In the genomic region with DNA sequence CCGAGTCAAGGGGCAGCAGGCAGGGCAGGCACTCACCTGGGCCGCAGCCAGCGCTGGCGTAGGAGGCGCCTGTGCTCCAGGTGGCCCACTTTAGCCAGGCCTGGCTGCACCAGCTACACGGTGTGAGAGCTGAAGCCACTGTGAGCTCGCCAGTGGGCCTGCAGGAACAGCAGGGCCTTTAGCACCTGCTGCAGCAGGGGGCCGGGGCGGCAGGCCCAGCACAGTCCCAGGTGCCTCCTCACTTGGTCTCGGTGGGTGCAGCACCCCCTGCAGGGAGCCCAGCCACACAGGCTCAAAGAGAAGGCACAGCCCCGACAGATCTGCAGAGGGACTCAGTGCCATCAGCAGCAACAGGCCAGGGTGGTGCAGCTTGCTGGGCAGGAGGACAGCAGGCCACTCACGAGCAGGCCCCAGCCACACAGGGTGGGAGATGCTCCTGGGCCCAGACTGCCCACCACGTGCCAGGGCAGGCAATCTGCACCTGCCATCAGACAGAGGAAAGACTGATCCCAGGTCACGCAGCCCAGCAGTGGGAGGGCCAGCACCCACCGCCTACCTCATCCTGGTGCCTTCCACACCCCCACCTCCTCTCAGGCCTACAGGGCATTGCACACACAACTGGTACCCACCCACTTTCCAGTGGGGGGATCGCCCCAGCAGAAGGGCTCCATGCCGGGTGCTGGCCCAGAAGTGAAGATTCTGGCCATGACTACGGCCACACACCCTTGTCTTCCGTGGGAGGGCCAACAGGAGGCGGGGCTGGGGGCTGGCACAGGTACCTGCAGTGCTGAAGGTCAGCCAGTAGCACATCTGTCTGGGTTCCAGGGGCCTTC, we compare ENCODE assay signal across 13 cellular contexts. TPM values are rescaled to one million over a fixed set of nuclear protein-coding genes. Genes with fewer than 3 reads are reported as not detected.
A peak's percentile ranks its signal among the peaks of the same experiment; 100 is the strongest.
DNase-seq lines count a peak whose midpoint lies in the region; ATAC-seq, FAIRE-seq and TF ChIP-seq lines count a peak whose summit lies in the region.
"Had no signal": no experiment of that assay in that cellular context is flagged by ENCODE, and none has a peak within 500 bp of the region (broad histone marks: within the 10 kb centered on the region; RNA-seq: fewer than 3 reads in every experiment).

No MANE protein-coding gene starts in this region.

- peak overlapping the region; percentile 11; the same call in 1 of the 2 replicates for H3K9ac ChIP-seq in HepG2 (ENCODE audit: insufficient read depth, low read depth, low read length)

- H3K79me2 ChIP-seq in OCI-LY7 (ENCODE audit: insufficient read depth, low read depth, low read length): no peaks in the 10 kb centered on the region
- no peaks in the 10 kb centered on the region for H3K79me2 ChIP-seq in HepG2 (ENCODE audit: insufficient read depth, low read length)

- no peak for FAIRE-seq in HepG2 (lab: Jason Lieb, UNC)

- BruUV-seq in OCI-LY7 (replicated peaks; lab: Mats Ljungman, UMichigan): no TSS peak
- no TSS peak for BruUV-seq in HepG2 (replicated peaks; lab: Mats Ljungman, UMichigan)

- H3K36me3 ChIP-seq in OCI-LY7 (ENCODE audit: insufficient read depth, low read length): no peaks in the 10 kb centered on the region
- H3K36me3 ChIP-seq in HepG2 (replicated peaks in 1 of 2; ENCODE audit: control insufficient read depth in 1 of 2, insufficient read depth in 2 of 2, low read length in 2 of 2): no peaks in the 10 kb centered on the region
- H3K36me3 ChIP-seq in mucosa of descending colon (ENCODE audit: low read depth): no peaks in the 10 kb centered on the region

- no peak overlapping the region for H2AFZ ChIP-seq in OCI-LY7 (ENCODE audit: low read length)
- no peak overlapping the region for H2AFZ ChIP-seq in HepG2 (ENCODE audit: low read length)

- H4K20me1 ChIP-seq in OCI-LY7 (ENCODE audit: insufficient read depth, low read length) (no peaks in the 10 kb centered on the region), HepG2 (ENCODE audit: insufficient read depth, low read length) (no peaks in the 10 kb centered on the region)

- in situ Hi-C loops in HepG2 (cut with HindIII; ENCODE audit: extremely low pct_ligation_motif_present, low pct_unique_long_range_greater_than_20kb): no loop called here

- DNase-seq in NCI-H2196 (lab: John Stamatoyannopoulos, UW; ENCODE audit: unreplicated experiment) (peak; percentile 31), NCI-H2196 treated with DMSO at 0.1 percent for 48 hours (lab: John Stamatoyannopoulos, UW; ENCODE audit: unreplicated experiment) (no peak), OCI-LY7 (ENCODE audit: low spot score) (peak; percentile 56), HepG2 (ENCODE audit: low spot score) (peak; percentile 40), LoVo (ENCODE audit: low spot score) (no peak), mucosa of descending colon (no peak)
- DNase-seq: effector CD4-positive, alpha-beta T cell; NCI-H187 treated with DMSO at 0.1 percent for 48 hours; T-helper 17 cell had no signal

- CTCF ChIA-PET in OCI-LY7 (lab: Charles Lee; ENCODE audit: unreplicated experiment) (no interaction called here), HepG2 (lab: Yijun Ruan, JAX; ENCODE audit: low intra/inter-chr PET ratio, low total read pairs) (no interaction called here)

- POLR2A ChIA-PET in OCI-LY7 (lab: Charles Lee): no interaction called here
- POLR2A ChIA-PET in HepG2 (lab: Yijun Ruan, JAX): interaction anchor here (1.2 to 1.6 kb wide), 4 partner anchors 43 to 57 kb away, joined by 3 read pairs; a partner anchor contains a TSS

- H3K4me3 ChIP-seq in GM12875 (ENCODE audit: low read depth, low read length) (no peak overlapping the region), OCI-LY7 (ENCODE audit: low read depth, low read length, poor library complexity, severe bottlenecking) (no peak overlapping the region), HepG2 (replicated peaks in 1 of 3; ENCODE audit: insufficient read depth in 1 of 3, low read depth in 2 of 3, low read length in 3 of 3) (peak overlapping the region in 2 of 3 experiments; percentile 13 to 34; a peak in 1 of 6 replicates), mucosa of descending colon (no peak overlapping the region)

- WGBS in HepG2 (ENCODE audit: low lambda C conversion rate): 43% methylated on average over 8 of the region's 20 CpGs

- H3K4me1 ChIP-seq in OCI-LY7 (ENCODE audit: insufficient read depth, low read length, poor library complexity, severe bottlenecking) (no peaks in the 10 kb centered on the region), HepG2 (ENCODE audit: insufficient read depth, low read length) (peaks cover 36% of the 10 kb centered on the region), mucosa of descending colon (ENCODE audit: low read depth) (no peaks in the 10 kb centered on the region)

- no peaks in the 10 kb centered on the region for H3K9me3 ChIP-seq in OCI-LY7 (ENCODE audit: low read length)
- no peaks in the 10 kb centered on the region for H3K9me3 ChIP-seq in HepG2 (ENCODE audit: low read length)
- H3K9me3 ChIP-seq in mucosa of descending colon: no peaks in the 10 kb centered on the region

- H3K27ac ChIP-seq in OCI-LY7 (ENCODE audit: low read depth, low read length, poor library complexity, severe bottlenecking) (no peak overlapping the region), HepG2 (ENCODE audit: extremely low read length, insufficient read depth, low read length) (no peak overlapping the region)

- H3K4me2 ChIP-seq in OCI-LY7 (ENCODE audit: low read length) (no peak overlapping the region), HepG2 (ENCODE audit: low read depth, low read length) (peak overlapping the region; percentile 61)

- TF ChIP-seq RAD21 in HepG2 (CRISPR knock-in tag; IDR thresholded peaks at IDR 0.05): peak; percentile 71

- intact Hi-C loops in OCI-LY7 (cut with micrococcal nuclease; ENCODE audit: unreplicated experiment) (loop anchor here (1.0 kb wide), 1 partner anchor 98 kb away; no protein-coding TSS in a partner anchor), HepG2 (cut with micrococcal nuclease; ENCODE audit: unreplicated experiment) (loop anchor here (1.0 kb wide), 1 partner anchor 50 kb away; no protein-coding TSS in a partner anchor), mucosa of descending colon (cut with DNase I, micrococcal nuclease) (no loop called here)

- TF ChIP-seq CTCF in GM12875 (IDR thresholded peaks at IDR 0.05; ENCODE audit: borderline replicate concordance, insufficient read depth, low read depth, low read length): peak; percentile 35; the same call in 1 of the 2 replicates
- TF ChIP-seq CTCF in OCI-LY7 (conservative IDR thresholded peaks at IDR 0.05; ENCODE audit: low read length): peak; percentile 66; the same call in 1 of the 2 replicates
- peak; percentile 84 for TF ChIP-seq CTCF in HepG2 (CRISPR knock-in tag; IDR thresholded peaks at IDR 0.05)
- TF ChIP-seq CTCF in mucosa of descending colon (IDR thresholded peaks at IDR 0.05): no peak

- no peak for TF ChIP-seq EP300 in HepG2 (IDR thresholded peaks at IDR 0.05; ENCODE audit: low read depth in 2 of 2, low read length in 2 of 2)
- TF ChIP-seq EP300 in HepG2 (CRISPR knock-in tag; IDR thresholded peaks at IDR 0.05; ENCODE audit: borderline replicate concordance): no peak

- ATAC-seq in HepG2: peak; percentile 84
- no peak for ATAC-seq in HG02588 (IDR thresholded peaks at IDR 0.05; ENCODE audit: unreplicated experiment)
- no peak for ATAC-seq in mucosa of descending colon
- ATAC-seq: naive thymus-derived CD4-positive, alpha-beta T cell; T-helper 17 cell had no signal

- no peak for TF ChIP-seq POLR2A in HepG2 (IDR thresholded peaks at IDR 0.05; ENCODE audit: insufficient read depth in 1 of 2, low read depth in 2 of 2, low read length in 2 of 2)

- peaks cover 0 to 4% of the 10 kb centered on the region in 2 experiments; a peak in 3 of 5 replicates for H3K27me3 ChIP-seq in HepG2 (ENCODE audit: control insufficient read depth in 1 of 2, insufficient read depth in 2 of 2, low read length in 2 of 2)

- no peaks in the 10 kb centered on the region for H3K9me2 ChIP-seq in OCI-LY7 (ENCODE audit: insufficient read depth, low read length)

RNA-seq across cellular contexts. Expression of a gene that starts 15.8 kb away (rescaled TPM):
- total RNA-seq in OCI-LY7 (2014; rRNA removed; shearing (Covaris generic)): 15.1 and 21.3 TPM in 2 replicates
- 94.6 and 130 TPM in 2 replicates for total RNA-seq in OCI-LY7 (2022)
- total RNA-seq in HepG2 (2016; rRNA removed; fragmentation: Illumina TruSeq; extraction: Trizol): 0.83 and 1.3 TPM in 2 replicates
- 0.10 and 0.26 TPM in 2 replicates for total RNA-seq in HepG2 (2016; cell fraction: cytosol; rRNA removed; fragmentation: Illumina TruSeq; extraction: Trizol; ENCODE audit: low read depth)
- total RNA-seq in HepG2 (2016; cell fraction: insoluble cytoplasmic fraction; rRNA removed; fragmentation: Illumina TruSeq; extraction: Trizol): 0.42 and 1.9 TPM in 2 replicates
- 0.93 and 1.1 TPM in 2 replicates for total RNA-seq in HepG2 (2016; cell fraction: membrane; rRNA removed; fragmentation: Illumina TruSeq; extraction: Trizol)
- 6.3 and 7.2 TPM in 2 replicates for total RNA-seq in HepG2 (2016; cell fraction: nucleus; rRNA removed; fragmentation: Illumina TruSeq; extraction: Trizol)
- polyA plus RNA-seq in HepG2 (2011; rRNA removed): 2.7 and 4.1 TPM in 2 replicates
- 0.65 and 1.0 TPM in 2 replicates for polyA plus RNA-seq in HepG2 (2011; cell fraction: cytosol; rRNA removed)
- 63.2 and 100 TPM in 2 replicates for polyA plus RNA-seq in HepG2 (2011; cell fraction: nucleus; rRNA removed)
- 4.6 and 10.5 TPM in 2 replicates for polyA plus RNA-seq in HepG2 (2012)
- polyA plus RNA-seq in HepG2 (2016; cell fraction: cytosol; fragmentation: Illumina TruSeq; extraction: Trizol; ENCODE audit: low read depth): 0.27 and 0.71 TPM in 2 replicates
- polyA plus RNA-seq in HepG2 (2016; cell fraction: insoluble cytoplasmic fraction; fragmentation: Illumina TruSeq; extraction: Trizol; ENCODE audit: low read depth): 1.5 and 1.8 TPM in 2 replicates
- polyA plus RNA-seq in HepG2 (2016; cell fraction: membrane; fragmentation: Illumina TruSeq; extraction: Trizol; ENCODE audit: low read depth): 0.72 and 1.1 TPM in 2 replicates
- polyA plus RNA-seq in HepG2 (2016; cell fraction: nucleus; fragmentation: Illumina TruSeq; extraction: Trizol; ENCODE audit: insufficient read depth, low read depth): 16.8 and 20.7 TPM in 2 replicates
- 5.6 and 6.2 TPM in 2 replicates for polyA minus RNA-seq in HepG2 (2011; rRNA and poly(A)+ RNA removed; ENCODE audit: low replicate concordance)
- polyA minus RNA-seq in HepG2 (2011; cell fraction: cytosol; rRNA and poly(A)+ RNA removed): 0.69 and 1.5 TPM in 2 replicates
- 7.0 and 11.5 TPM in 2 replicates for polyA minus RNA-seq in HepG2 (2011; cell fraction: nucleus; rRNA and poly(A)+ RNA removed)
- total RNA-seq in mucosa of descending colon: 10 to 100 TPM; 14.4 to 16.0 (median 14.6) TPM

RNA-seq across cellular contexts. Expression of a gene that starts 21.4 kb away (rescaled TPM):
- total RNA-seq in OCI-LY7 (2014; rRNA removed; shearing (Covaris generic)): not detected in 2 replicates
- not detected in 2 replicates for total RNA-seq in OCI-LY7 (2022)
- total RNA-seq in HepG2 (2016; rRNA removed; fragmentation: Illumina TruSeq; extraction: Trizol): 42.0 and 86.7 TPM in 2 replicates
- total RNA-seq in HepG2 (2016; cell fraction: cytosol; rRNA removed; fragmentation: Illumina TruSeq; extraction: Trizol; ENCODE audit: low read depth): 11.9 and 12.2 TPM in 2 replicates
- total RNA-seq in HepG2 (2016; cell fraction: insoluble cytoplasmic fraction; rRNA removed; fragmentation: Illumina TruSeq; extraction: Trizol): 39.5 and 89.1 TPM in 2 replicates
- total RNA-seq in HepG2 (2016; cell fraction: membrane; rRNA removed; fragmentation: Illumina TruSeq; extraction: Trizol): 16.9 and 18.4 TPM in 2 replicates
- 80.7 and 85.7 TPM in 2 replicates for total RNA-seq in HepG2 (2016; cell fraction: nucleus; rRNA removed; fragmentation: Illumina TruSeq; extraction: Trizol)
- 118 and 171 TPM in 2 replicates for polyA plus RNA-seq in HepG2 (2011; rRNA removed)
- 66.0 and 85.6 TPM in 2 replicates for polyA plus RNA-seq in HepG2 (2011; cell fraction: cytosol; rRNA removed)
- polyA plus RNA-seq in HepG2 (2011; cell fraction: nucleus; rRNA removed): 867 and 973 TPM in 2 replicates
- polyA plus RNA-seq in HepG2 (2012): 82.8 and 111 TPM in 2 replicates
- 9.1 and 9.3 TPM in 2 replicates for polyA plus RNA-seq in HepG2 (2016; cell fraction: cytosol; fragmentation: Illumina TruSeq; extraction: Trizol; ENCODE audit: low read depth)
- 25.7 and 31.6 TPM in 2 replicates for polyA plus RNA-seq in HepG2 (2016; cell fraction: insoluble cytoplasmic fraction; fragmentation: Illumina TruSeq; extraction: Trizol; ENCODE audit: low read depth)
- polyA plus RNA-seq in HepG2 (2016; cell fraction: membrane; fragmentation: Illumina TruSeq; extraction: Trizol; ENCODE audit: low read depth): 10.1 and 10.2 TPM in 2 replicates
- polyA plus RNA-seq in HepG2 (2016; cell fraction: nucleus; fragmentation: Illumina TruSeq; extraction: Trizol; ENCODE audit: insufficient read depth, low read depth): 177 and 194 TPM in 2 replicates
- 71.9 TPM in 1 of 2 replicates, not detected in the other for polyA minus RNA-seq in HepG2 (2011; rRNA and poly(A)+ RNA removed; ENCODE audit: low replicate concordance)
- 22.9 and 25.9 TPM in 2 replicates for polyA minus RNA-seq in HepG2 (2011; cell fraction: cytosol; rRNA and poly(A)+ RNA removed)
- polyA minus RNA-seq in HepG2 (2011; cell fraction: nucleus; rRNA and poly(A)+ RNA removed): 76.7 and 102 TPM in 2 replicates
- not detected for total RNA-seq in mucosa of descending colon
- total RNA-seq: naive thymus-derived CD4-positive, alpha-beta T cell; subcutaneous adipose tissue; T-helper 17 cell had no signal
- polyA plus RNA-seq: naive thymus-derived CD4-positive, alpha-beta T cell had no signal

RNA-seq across cellular contexts. Expression of a gene that starts 33.2 kb away (rescaled TPM):
- total RNA-seq in OCI-LY7 (2014; rRNA removed; shearing (Covaris generic)): 15.2 and 17.2 TPM in 2 replicates
- total RNA-seq in OCI-LY7 (2022): 66.1 and 70.6 TPM in 2 replicates
- total RNA-seq in HepG2 (2016; rRNA removed; fragmentation: Illumina TruSeq; extraction: Trizol): 4.5 and 5.7 TPM in 2 replicates
- 8.4 and 9.4 TPM in 2 replicates for total RNA-seq in HepG2 (2016; cell fraction: cytosol; rRNA removed; fragmentation: Illumina TruSeq; extraction: Trizol; ENCODE audit: low read depth)
- total RNA-seq in HepG2 (2016; cell fraction: insoluble cytoplasmic fraction; rRNA removed; fragmentation: Illumina TruSeq; extraction: Trizol): 2.8 and 4.2 TPM in 2 replicates
- 5.5 and 6.0 TPM in 2 replicates for total RNA-seq in HepG2 (2016; cell fraction: membrane; rRNA removed; fragmentation: Illumina TruSeq; extraction: Trizol)
- total RNA-seq in HepG2 (2016; cell fraction: nucleus; rRNA removed; fragmentation: Illumina TruSeq; extraction: Trizol): 6.6 and 8.4 TPM in 2 replicates
- 5.1 and 6.2 TPM in 2 replicates for polyA plus RNA-seq in HepG2 (2011; rRNA removed)
- 2.4 and 2.9 TPM in 2 replicates for polyA plus RNA-seq in HepG2 (2011; cell fraction: cytosol; rRNA removed)
- 18.4 and 27.0 TPM in 2 replicates for polyA plus RNA-seq in HepG2 (2011; cell fraction: nucleus; rRNA removed)
- 2.9 and 5.0 TPM in 2 replicates for polyA plus RNA-seq in HepG2 (2012)
- 0.45 and 0.49 TPM in 2 replicates for polyA plus RNA-seq in HepG2 (2016; cell fraction: cytosol; fragmentation: Illumina TruSeq; extraction: Trizol; ENCODE audit: low read depth)
- 4.1 and 6.3 TPM in 2 replicates for polyA plus RNA-seq in HepG2 (2016; cell fraction: insoluble cytoplasmic fraction; fragmentation: Illumina TruSeq; extraction: Trizol; ENCODE audit: low read depth)
- polyA plus RNA-seq in HepG2 (2016; cell fraction: membrane; fragmentation: Illumina TruSeq; extraction: Trizol; ENCODE audit: low read depth): 1.7 and 2.6 TPM in 2 replicates
- 17.5 and 26.7 TPM in 2 replicates for polyA plus RNA-seq in HepG2 (2016; cell fraction: nucleus; fragmentation: Illumina TruSeq; extraction: Trizol; ENCODE audit: insufficient read depth, low read depth)
- 15.2 and 33.7 TPM in 2 replicates for polyA minus RNA-seq in HepG2 (2011; rRNA and poly(A)+ RNA removed; ENCODE audit: low replicate concordance)
- 4.2 and 8.4 TPM in 2 replicates for polyA minus RNA-seq in HepG2 (2011; cell fraction: cytosol; rRNA and poly(A)+ RNA removed)
- polyA minus RNA-seq in HepG2 (2011; cell fraction: nucleus; rRNA and poly(A)+ RNA removed): 6.1 and 9.4 TPM in 2 replicates
- 10 to 100 TPM; 21.7 to 26.5 (median 26.0) TPM for total RNA-seq in mucosa of descending colon

RNA-seq across cellular contexts. Expression of a gene that starts 34.4 kb away (rescaled TPM):
- not detected in 2 replicates for total RNA-seq in OCI-LY7 (2014; rRNA removed; shearing (Covaris generic))
- total RNA-seq in OCI-LY7 (2022) (1.7 and 1.8 TPM in 2 replicates), HepG2 (2016; rRNA removed; fragmentation: Illumina TruSeq; extraction: Trizol) (not detected in 2 replicates), mucosa of descending colon (100 to 1,000 TPM in 1 of 3 donors, 10 to 100 TPM in 1, 1 to 10 TPM in 1; 3.9 to 122 (median 22.9) TPM)
- total RNA-seq in HepG2 (2016; cell fraction: cytosol; rRNA removed; fragmentation: Illumina TruSeq; extraction: Trizol; ENCODE audit: low read depth): not detected in 2 replicates
- total RNA-seq in HepG2 (2016; cell fraction: insoluble cytoplasmic fraction; rRNA removed; fragmentation: Illumina TruSeq; extraction: Trizol): 0.06 TPM in 1 of 2 replicates, not detected in the other
- total RNA-seq in HepG2 (2016; cell fraction: membrane; rRNA removed; fragmentation: Illumina TruSeq; extraction: Trizol): not detected in 2 replicates
- total RNA-seq in HepG2 (2016; cell fraction: nucleus; rRNA removed; fragmentation: Illumina TruSeq; extraction: Trizol): not detected in 2 replicates
- polyA plus RNA-seq in HepG2 (2011; rRNA removed): 0.08 and 0.18 TPM in 2 replicates
- polyA plus RNA-seq in HepG2 (2011; cell fraction: cytosol; rRNA removed): 0.04 and 0.08 TPM in 2 replicates
- polyA plus RNA-seq in HepG2 (2011; cell fraction: nucleus; rRNA removed): 0.32 and 0.47 TPM in 2 replicates
- polyA plus RNA-seq in HepG2 (2012): 0.28 and 0.45 TPM in 2 replicates
- 0.11 and 0.14 TPM in 2 replicates for polyA plus RNA-seq in HepG2 (2016; cell fraction: cytosol; fragmentation: Illumina TruSeq; extraction: Trizol; ENCODE audit: low read depth)
- polyA plus RNA-seq in HepG2 (2016; cell fraction: insoluble cytoplasmic fraction; fragmentation: Illumina TruSeq; extraction: Trizol; ENCODE audit: low read depth): 0.26 and 0.27 TPM in 2 replicates
- polyA plus RNA-seq in HepG2 (2016; cell fraction: membrane; fragmentation: Illumina TruSeq; extraction: Trizol; ENCODE audit: low read depth): 0.19 and 0.41 TPM in 2 replicates
- polyA plus RNA-seq in HepG2 (2016; cell fraction: nucleus; fragmentation: Illumina TruSeq; extraction: Trizol; ENCODE audit: insufficient read depth, low read depth): 0.32 and 0.79 TPM in 2 replicates
- polyA minus RNA-seq in HepG2 (2011; rRNA and poly(A)+ RNA removed; ENCODE audit: low replicate concordance): 0.48 and 0.77 TPM in 2 replicates
- not detected in 2 replicates for polyA minus RNA-seq in HepG2 (2011; cell fraction: cytosol; rRNA and poly(A)+ RNA removed)
- 0.25 TPM in 1 of 2 replicates, not detected in the other for polyA minus RNA-seq in HepG2 (2011; cell fraction: nucleus; rRNA and poly(A)+ RNA removed)
- total RNA-seq: T-helper 17 cell had no signal
- polyA plus RNA-seq: naive thymus-derived CD4-positive, alpha-beta T cell had no signal

RNA-seq across cellular contexts. Expression of a gene that starts 42.8 kb away (rescaled TPM):
- total RNA-seq in OCI-LY7 (2014; rRNA removed; shearing (Covaris generic)): 6.0 and 11.6 TPM in 2 replicates
- 11.7 and 20.0 TPM in 2 replicates for total RNA-seq in OCI-LY7 (2022)
- 3.5 and 6.3 TPM in 2 replicates for total RNA-seq in HepG2 (2016; rRNA removed; fragmentation: Illumina TruSeq; extraction: Trizol)
- total RNA-seq in HepG2 (2016; cell fraction: cytosol; rRNA removed; fragmentation: Illumina TruSeq; extraction: Trizol; ENCODE audit: low read depth): 8.4 and 12.8 TPM in 2 replicates
- total RNA-seq in HepG2 (2016; cell fraction: insoluble cytoplasmic fraction; rRNA removed; fragmentation: Illumina TruSeq; extraction: Trizol): 4.5 and 7.1 TPM in 2 replicates
- 4.8 and 6.4 TPM in 2 replicates for total RNA-seq in HepG2 (2016; cell fraction: membrane; rRNA removed; fragmentation: Illumina TruSeq; extraction: Trizol)
- total RNA-seq in HepG2 (2016; cell fraction: nucleus; rRNA removed; fragmentation: Illumina TruSeq; extraction: Trizol): 10.4 and 11.7 TPM in 2 replicates
- polyA plus RNA-seq in HepG2 (2011; rRNA removed): 8.7 and 8.9 TPM in 2 replicates
- polyA plus RNA-seq in HepG2 (2011; cell fraction: cytosol; rRNA removed): 6.2 and 9.3 TPM in 2 replicates
- polyA plus RNA-seq in HepG2 (2011; cell fraction: nucleus; rRNA removed): 53.4 and 56.4 TPM in 2 replicates
- polyA plus RNA-seq in HepG2 (2012): 7.0 and 8.2 TPM in 2 replicates
- polyA plus RNA-seq in HepG2 (2016; cell fraction: cytosol; fragmentation: Illumina TruSeq; extraction: Trizol; ENCODE audit: low read depth): 5.5 and 6.3 TPM in 2 replicates
- polyA plus RNA-seq in HepG2 (2016; cell fraction: insoluble cytoplasmic fraction; fragmentation: Illumina TruSeq; extraction: Trizol; ENCODE audit: low read depth): 3.9 and 5.2 TPM in 2 replicates
- polyA plus RNA-seq in HepG2 (2016; cell fraction: membrane; fragmentation: Illumina TruSeq; extraction: Trizol; ENCODE audit: low read depth): 3.8 and 4.3 TPM in 2 replicates
- 28.1 and 34.8 TPM in 2 replicates for polyA plus RNA-seq in HepG2 (2016; cell fraction: nucleus; fragmentation: Illumina TruSeq; extraction: Trizol; ENCODE audit: insufficient read depth, low read depth)
- 4.0 and 8.3 TPM in 2 replicates for polyA minus RNA-seq in HepG2 (2011; rRNA and poly(A)+ RNA removed; ENCODE audit: low replicate concordance)
- 3.4 and 3.9 TPM in 2 replicates for polyA minus RNA-seq in HepG2 (2011; cell fraction: cytosol; rRNA and poly(A)+ RNA removed)
- polyA minus RNA-seq in HepG2 (2011; cell fraction: nucleus; rRNA and poly(A)+ RNA removed): 16.9 and 22.6 TPM in 2 replicates
- total RNA-seq in mucosa of descending colon: 10 to 100 TPM in 1 of 3 donors, 1 to 10 TPM in 2; 7.6 to 14.3 (median 8.6) TPM

Comparison
In these comparisons a context has a peak if more than half of its experiments do, and no peak if none do; other contexts are left out.
1. DNase-seq: peak in NCI-H2196 (single experiment), OCI-LY7 (single experiment) and HepG2 (single experiment); none in NCI-H2196 treated with DMSO at 0.1 percent for 48 hours (single experiment), LoVo (single experiment) and mucosa of descending colon (0 of 3).
2. H3K4me3 ChIP-seq: peak in HepG2 (2 of 3); none in GM12875 (single experiment), OCI-LY7 (single experiment) and mucosa of descending colon (single experiment).
3. RNA of a gene that starts 21.4 kb away (total RNA-seq): 11.9 to 89.1 TPM in HepG2; not detected in OCI-LY7 and not detected in mucosa of descending colon; every median in the first group is over 10 times any median in the second.
4. intact Hi-C loops: an anchor here in OCI-LY7 (1.0 kb wide) and HepG2 (1.0 kb wide); none called in mucosa of descending colon.